ENCODE assay signal across 8 cellular contexts in genomic region chr1:20633190-20634064, GRCh38. TPM values are rescaled to one million over a fixed set of nuclear protein-coding genes. Genes with fewer than 3 reads are reported as not detected.
DNase-seq lines count a peak whose midpoint lies in the region; ATAC-seq, FAIRE-seq and TF ChIP-seq lines count a peak whose summit lies in the region.

Gene PINK1 (plus strand): TSS chr1:20633458. CDS start chr1:20633549, 91 bp downstream.

- peak within 1 kb of the TSS; percentile 98 for H3K27ac Mint-ChIP-seq in WTC11

- peak within 1 kb of the TSS; percentile 79 to 97 (median 93) for H3K27ac ChIP-seq in skin epidermis

- peak within 1 kb of the TSS; percentile 93 for H3K4me3 Mint-ChIP-seq in WTC11

- H3K36me3 ChIP-seq in bronchial epithelial cell (ENCODE audit: control insufficient read depth, insufficient read depth, low read length) = peaks cover 3% of the 10 kb centered on the region

- peaks cover 14% of the 10 kb centered on the region for H3K36me3 Mint-ChIP-seq in WTC11

- H3K4me3 ChIP-seq in bronchial epithelial cell (ENCODE audit: low read depth, low read length) (peak within 1 kb of the TSS; percentile 59), skin epidermis (peak within 1 kb of the TSS; percentile 88 to 100 (median 96))

- DNase-seq in GDM1 (lab: John Stamatoyannopoulos, UW) (peak; percentile 76), NCI-H2107 treated with DMSO at 0.1 percent for 48 hours (lab: John Stamatoyannopoulos, UW; ENCODE audit: unreplicated experiment) (peak; percentile 28), WTC11 (ENCODE audit: low spot score) (peak; percentile 90), bronchial epithelial cell (ENCODE audit: low read depth) (peak; percentile 54), iPS-NIHi11 (ENCODE audit: low spot score) (peak; percentile 93)

- peaks cover 13% of the 10 kb centered on the region for H3K9me3 Mint-ChIP-seq in WTC11

- POLR2A ChIA-PET in WTC11 (lab: Charles Lee) = interaction anchor here (0.5 to 1.6 kb wide), 8 partner anchors 17 to 153 kb away, joined by 3 to 9 read pairs (median 4); partner anchors contain the start of genes FAM43B and HP1BP3

- H3K4me1 Mint-ChIP-seq in WTC11 = peaks cover 13% of the 10 kb centered on the region

- no peaks in the 10 kb centered on the region for H3K27me3 ChIP-seq in bronchial epithelial cell (ENCODE audit: control insufficient read depth, insufficient read depth, low read length)

- FAIRE-seq in bronchial epithelial cell (lab: Jason Lieb, UNC) = no peak

- TF ChIP-seq CTCF in WTC11 (IDR thresholded peaks at IDR 0.05) = peak; percentile 99
- peak; percentile 94 for TF ChIP-seq CTCF in bronchial epithelial cell (IDR thresholded peaks at IDR 0.05; ENCODE audit: insufficient read depth, low read length, severe bottlenecking)

- ATAC-seq in HG02759 (IDR thresholded peaks at IDR 0.05; ENCODE audit: unreplicated experiment) (peak; percentile 73), WTC11 (peak; percentile 89), HG03039 (IDR thresholded peaks at IDR 0.05; ENCODE audit: unreplicated experiment) (no peak)

- peaks cover 15% of the 10 kb centered on the region for H3K27me3 Mint-ChIP-seq in WTC11 (ENCODE audit: low read depth)

- CTCF ChIA-PET in WTC11 (lab: Charles Lee) = interaction anchor here (0.5 to 3.3 kb wide), 57 partner anchors 8 to 1953 kb away, joined by 3 to 153 read pairs (median 4); partner anchors contain the start of genes CDA, DDOST and KIF17

TF ChIP-seq in WTC11, 78 proteins besides CTCF, POLR2A, EP300 and RAD21:
- TF ChIP-seq CBFB (CRISPR knock-in tag; IDR thresholded peaks at IDR 0.05; ENCODE audit: low read depth) (peak; percentile 44; the same call in 1 of the 2 replicates), ETV6 (CRISPR knock-in tag; IDR thresholded peaks at IDR 0.05) (peak; percentile 59), FOXP4 (CRISPR knock-in tag; IDR thresholded peaks at IDR 0.05) (peak; percentile 59; the same call in 1 of the 2 replicates), CREB1 (CRISPR knock-in tag; IDR thresholded peaks at IDR 0.05) (no peak), KAT7 (CRISPR knock-in tag; IDR thresholded peaks at IDR 0.05; ENCODE audit: borderline replicate concordance) (peak; percentile 18; the same call in 1 of the 2 replicates), SP1 (CRISPR knock-in tag; conservative IDR thresholded peaks at IDR 0.05) (peak; percentile 79), IRF2 (CRISPR knock-in tag; IDR thresholded peaks at IDR 0.05; ENCODE audit: borderline replicate concordance, low read depth) (no peak), AR (CRISPR knock-in tag; IDR thresholded peaks at IDR 0.05) (no peak), JUN (CRISPR knock-in tag; IDR thresholded peaks at IDR 0.05) (0 out of 2 replicates have a peak, but pooled peaks have one; percentile 44), FOXP1 (CRISPR knock-in tag; IDR thresholded peaks at IDR 0.05; ENCODE audit: borderline replicate concordance) (peak; percentile 53; the same call in 1 of the 2 replicates), CREM (CRISPR knock-in tag; IDR thresholded peaks at IDR 0.05) (0 out of 2 replicates have a peak, but pooled peaks have one; percentile 26), NFE2L1 (CRISPR knock-in tag; IDR thresholded peaks at IDR 0.05) (no peak), ZNF232 (CRISPR knock-in tag; IDR thresholded peaks at IDR 0.05) (peak; percentile 81; the same call in 1 of the 2 replicates), ZBTB21 (CRISPR knock-in tag; IDR thresholded peaks at IDR 0.05; ENCODE audit: borderline replicate concordance) (no peak), ZNF416 (CRISPR knock-in tag; IDR thresholded peaks at IDR 0.05) (no peak)
- TF ChIP-seq, protein P1, sequence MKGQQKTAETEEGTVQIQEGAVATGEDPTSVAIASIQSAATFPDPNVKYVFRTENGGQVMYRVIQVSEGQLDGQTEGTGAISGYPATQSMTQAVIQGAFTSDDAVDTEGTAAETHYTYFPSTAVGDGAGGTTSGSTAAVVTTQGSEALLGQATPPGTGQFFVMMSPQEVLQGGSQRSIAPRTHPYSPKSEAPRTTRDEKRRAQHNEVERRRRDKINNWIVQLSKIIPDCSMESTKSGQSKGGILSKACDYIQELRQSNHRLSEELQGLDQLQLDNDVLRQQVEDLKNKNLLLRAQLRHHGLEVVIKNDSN (CRISPR knock-in tag; IDR thresholded peaks at IDR 0.05) = peak; percentile 74; the same call in 1 of the 2 replicates
- TF ChIP-seq, protein P2, sequence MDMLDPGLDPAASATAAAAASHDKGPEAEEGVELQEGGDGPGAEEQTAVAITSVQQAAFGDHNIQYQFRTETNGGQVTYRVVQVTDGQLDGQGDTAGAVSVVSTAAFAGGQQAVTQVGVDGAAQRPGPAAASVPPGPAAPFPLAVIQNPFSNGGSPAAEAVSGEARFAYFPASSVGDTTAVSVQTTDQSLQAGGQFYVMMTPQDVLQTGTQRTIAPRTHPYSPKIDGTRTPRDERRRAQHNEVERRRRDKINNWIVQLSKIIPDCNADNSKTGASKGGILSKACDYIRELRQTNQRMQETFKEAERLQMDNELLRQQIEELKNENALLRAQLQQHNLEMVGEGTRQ (CRISPR knock-in tag; IDR thresholded peaks at IDR 0.05) = peak; percentile 73
- TF ChIP-seq, protein P3, sequence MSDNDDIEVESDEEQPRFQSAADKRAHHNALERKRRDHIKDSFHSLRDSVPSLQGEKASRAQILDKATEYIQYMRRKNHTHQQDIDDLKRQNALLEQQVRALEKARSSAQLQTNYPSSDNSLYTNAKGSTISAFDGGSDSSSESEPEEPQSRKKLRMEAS (CRISPR knock-in tag; IDR thresholded peaks at IDR 0.05) = peak; percentile 94
- TF ChIP-seq, protein P4, sequence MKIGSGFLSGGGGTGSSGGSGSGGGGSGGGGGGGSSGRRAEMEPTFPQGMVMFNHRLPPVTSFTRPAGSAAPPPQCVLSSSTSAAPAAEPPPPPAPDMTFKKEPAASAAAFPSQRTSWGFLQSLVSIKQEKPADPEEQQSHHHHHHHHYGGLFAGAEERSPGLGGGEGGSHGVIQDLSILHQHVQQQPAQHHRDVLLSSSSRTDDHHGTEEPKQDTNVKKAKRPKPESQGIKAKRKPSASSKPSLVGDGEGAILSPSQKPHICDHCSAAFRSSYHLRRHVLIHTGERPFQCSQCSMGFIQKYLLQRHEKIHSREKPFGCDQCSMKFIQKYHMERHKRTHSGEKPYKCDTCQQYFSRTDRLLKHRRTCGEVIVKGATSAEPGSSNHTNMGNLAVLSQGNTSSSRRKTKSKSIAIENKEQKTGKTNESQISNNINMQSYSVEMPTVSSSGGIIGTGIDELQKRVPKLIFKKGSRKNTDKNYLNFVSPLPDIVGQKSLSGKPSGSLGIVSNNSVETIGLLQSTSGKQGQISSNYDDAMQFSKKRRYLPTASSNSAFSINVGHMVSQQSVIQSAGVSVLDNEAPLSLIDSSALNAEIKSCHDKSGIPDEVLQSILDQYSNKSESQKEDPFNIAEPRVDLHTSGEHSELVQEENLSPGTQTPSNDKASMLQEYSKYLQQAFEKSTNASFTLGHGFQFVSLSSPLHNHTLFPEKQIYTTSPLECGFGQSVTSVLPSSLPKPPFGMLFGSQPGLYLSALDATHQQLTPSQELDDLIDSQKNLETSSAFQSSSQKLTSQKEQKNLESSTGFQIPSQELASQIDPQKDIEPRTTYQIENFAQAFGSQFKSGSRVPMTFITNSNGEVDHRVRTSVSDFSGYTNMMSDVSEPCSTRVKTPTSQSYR (CRISPR knock-in tag; IDR thresholded peaks at IDR 0.05) = no peak

RNA-seq across cellular contexts. Expression of gene PINK1, which starts in this region (rescaled TPM):
- total RNA-seq in WTC11 (2021) = 34.7 to 47.7 TPM (median 35.1 TPM) in 3 replicates
- total RNA-seq in bronchial epithelial cell = 61.1 and 73.0 TPM in 2 replicates

Comparison
In these comparisons a context has a peak if more than half of its experiments do, and no peak if none do; other contexts are left out.
1. DNase-seq: peak in every context shown above with its lines; median percentile 93 in iPS-NIHi11; 90 in WTC11; 76 in GDM1; 54 in bronchial epithelial cell; 28 in NCI-H2107 treated with DMSO at 0.1 percent for 48 hours.